In genomic region chr16:9885457-9885856, GRCh38 we compare ENCODE assay signal across 12 cellular contexts.
"Had no signal": no experiment of that assay in that cellular context is flagged by ENCODE, and none has a peak within 500 bp of the region (broad histone marks: within the 10 kb centered on the region; RNA-seq: fewer than 3 reads in every experiment).

No MANE protein-coding gene starts in this region.

- H3K36me3 Mint-ChIP-seq: stimulated activated naive B cell treated with anti-CD40 and anti-IgM and Interleukin-4, amounts not matched to agents 10 μg/mL and 1 μg/mL and 100 μg/mL, for 72 hours had no signal

- H3K36me3 ChIP-seq: ascending aorta, left lung, neutrophil had no signal

- H3K27ac Mint-ChIP-seq: activated CD8-positive, alpha-beta T cell treated with anti-CD3 and anti-CD28 coated beads for 36 hours; stimulated activated naive B cell treated with anti-CD40 and anti-IgM and Interleukin-4, amounts not matched to agents 10 μg/mL and 1 μg/mL and 100 μg/mL, for 72 hours had no signal

- ATAC-seq: activated CD8-positive, alpha-beta T cell treated with anti-CD3 and anti-CD28 coated beads for 36 hours; esophagus mucosa; left lung; stimulated activated naive B cell treated with anti-CD40 and anti-IgM and Interleukin-4, amounts not matched to agents 10 μg/mL and 1 μg/mL and 100 μg/mL, for 72 hours had no signal

- H3K4me1 Mint-ChIP-seq: stimulated activated naive B cell treated with anti-CD40 and anti-IgM and Interleukin-4, amounts not matched to agents 10 μg/mL and 1 μg/mL and 100 μg/mL, for 72 hours had no signal

- H3K27ac ChIP-seq: ascending aorta, left lung, neutrophil had no signal

- DNase-seq: activated CD4-positive, alpha-beta T cell treated with anti-CD3 and anti-CD28 coated beads for 4 hours; activated CD8-positive, alpha-beta memory T cell treated with anti-CD3 and anti-CD28 coated beads, Interleukin-2, amount 50 U/mL, for 4 hours; activated CD8-positive, alpha-beta T cell treated with anti-CD3 and anti-CD28 coated beads for 36 hours; activated naive CD4-positive, alpha-beta T cell; left lung; mesendoderm; right cardiac atrium; stimulated activated CD4-positive, alpha-beta T cell treated with anti-CD3 and anti-CD28 coated beads, Interleukin-2, amount 100 ng/mL, for 24 hours; stimulated activated naive B cell treated with anti-CD40 and anti-IgM and Interleukin-4, amounts not matched to agents 10 μg/mL and 1 μg/mL and 100 μg/mL, for 72 hours had no signal

- H3K9me3 ChIP-seq: ascending aorta, left lung, neutrophil had no signal

- H3K27me3 Mint-ChIP-seq: activated CD8-positive, alpha-beta T cell treated with anti-CD3 and anti-CD28 coated beads for 36 hours had no signal

- H3K4me3 ChIP-seq: ascending aorta, left lung had no signal

- H3K9me3 Mint-ChIP-seq: activated CD8-positive, alpha-beta T cell treated with anti-CD3 and anti-CD28 coated beads for 36 hours; stimulated activated naive B cell treated with anti-CD40 and anti-IgM and Interleukin-4, amounts not matched to agents 10 μg/mL and 1 μg/mL and 100 μg/mL, for 72 hours had no signal

- H3K27me3 ChIP-seq: ascending aorta, left lung, neutrophil had no signal

- H3K4me1 ChIP-seq: ascending aorta, left lung had no signal

- H3K4me3 Mint-ChIP-seq: activated CD8-positive, alpha-beta T cell treated with anti-CD3 and anti-CD28 coated beads for 36 hours; stimulated activated naive B cell treated with anti-CD40 and anti-IgM and Interleukin-4, amounts not matched to agents 10 μg/mL and 1 μg/mL and 100 μg/mL, for 72 hours had no signal
